In the genomic region with DNA sequence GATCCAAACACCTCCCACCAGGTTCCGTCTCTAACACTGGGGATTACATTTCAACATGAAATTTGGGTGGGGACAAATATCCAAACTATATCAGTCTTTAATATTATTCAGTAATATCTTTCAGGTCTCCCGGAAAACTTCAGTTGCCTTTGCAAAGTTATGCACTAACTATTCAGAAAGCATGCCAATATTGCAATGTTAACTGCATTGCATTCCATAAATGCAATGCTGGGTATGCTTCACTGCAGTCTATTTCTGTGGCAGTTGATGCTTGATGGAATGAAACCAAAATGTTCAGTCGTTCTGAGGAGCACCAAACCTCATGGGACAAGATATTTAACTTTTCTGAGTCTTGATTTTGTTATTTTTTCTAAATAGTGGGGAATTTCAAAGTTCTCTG, we compare ENCODE assay signal across 23 cellular contexts.
"Had no signal": no experiment of that assay in that cellular context is flagged by ENCODE, and none has a peak within 500 bp of the region (broad histone marks: within the 10 kb centered on the region; RNA-seq: fewer than 3 reads in every experiment).

No MANE protein-coding gene starts in this region.

- H3K27ac ChIP-seq: foreskin keratinocyte, heart left ventricle, hepatocyte, neural progenitor cell, prostate gland, right atrium auricular region, spleen, suprapubic skin, transverse colon, upper lobe of right lung, uterus had no signal

- H3K9me3 ChIP-seq: gastroesophageal sphincter, heart left ventricle, mucosa of descending colon, prostate gland, right atrium auricular region, sigmoid colon, spleen, suprapubic skin, transverse colon, upper lobe of right lung, uterus had no signal

- ATAC-seq: gastroesophageal sphincter; heart left ventricle; left lobe of liver; mucosa of descending colon; naive thymus-derived CD4-positive, alpha-beta T cell; stimulated activated naive CD8-positive, alpha-beta T cell treated with anti-CD3 and anti-CD28 coated beads, Interleukin-15, amount 100 ng/mL, for 72 hours; upper lobe of right lung had no signal

- H2AFZ ChIP-seq: hepatocyte, neural progenitor cell had no signal

- DNase-seq: cortex of kidney; heart left ventricle; kidney; mucosa of descending colon; naive thymus-derived CD4-positive, alpha-beta T cell; sigmoid colon; spleen; stimulated activated CD4-positive, alpha-beta T cell treated with anti-CD3 and anti-CD28 coated beads, Interleukin-2, amount 100 ng/mL, for 48 hours; stimulated activated naive CD4-positive, alpha-beta T cell; stimulated activated naive CD8-positive, alpha-beta T cell treated with anti-CD3 and anti-CD28 coated beads, Interleukin-15, amount 100 ng/mL, for 72 hours; transverse colon; upper lobe of right lung; uterus had no signal

- H3K27me3 ChIP-seq: gastroesophageal sphincter, heart left ventricle, hepatocyte, neural progenitor cell, right atrium auricular region, sigmoid colon, spleen, suprapubic skin, transverse colon, upper lobe of right lung, uterus had no signal

- H3K4me1 ChIP-seq: foreskin keratinocyte, prostate gland, right atrium auricular region, spleen, suprapubic skin, upper lobe of right lung, uterus had no signal

- H3K79me2 ChIP-seq: hepatocyte had no signal

- H3K9ac ChIP-seq: neural progenitor cell had no signal

- H3K4me2 ChIP-seq: hepatocyte, neural progenitor cell had no signal

- H3K36me3 ChIP-seq: gastroesophageal sphincter, heart left ventricle, neural progenitor cell, prostate gland, right atrium auricular region, sigmoid colon, spleen, suprapubic skin, transverse colon, upper lobe of right lung, uterus had no signal

- H3K4me3 ChIP-seq: gastroesophageal sphincter, heart left ventricle, hepatocyte, lung, mucosa of descending colon, neural progenitor cell, prostate gland, right atrium auricular region, sigmoid colon, skin epidermis, spleen, suprapubic skin, transverse colon, upper lobe of right lung, uterus had no signal
